Comparison of ENCODE assay signal across 14 cellular contexts in the genomic region with DNA sequence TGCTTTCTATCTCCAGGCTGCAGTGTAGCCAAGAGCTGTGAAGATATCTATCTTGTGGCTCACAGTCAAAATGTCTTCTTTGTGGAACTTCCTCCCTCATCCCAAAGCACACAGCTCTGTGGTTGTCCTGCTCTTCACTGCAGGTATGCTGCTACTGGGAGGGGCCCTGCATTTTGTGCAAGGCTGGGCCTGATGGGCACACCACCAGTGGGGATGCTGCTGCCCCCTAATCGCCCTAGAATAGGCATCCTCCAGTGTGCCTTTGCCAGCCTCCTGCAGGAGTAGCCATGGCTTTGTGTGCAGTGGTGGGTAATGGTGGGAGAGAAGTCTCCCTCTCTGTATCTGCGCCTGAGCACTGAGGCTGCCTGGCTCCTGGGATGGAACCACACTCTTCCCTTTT.
A peak's percentile ranks its signal among the peaks of the same experiment; 100 is the strongest.
DNase-seq lines count a peak whose midpoint lies in the region; ATAC-seq lines count a peak whose summit lies in the region.
"Had no signal": no experiment of that assay in that cellular context is flagged by ENCODE, and none has a peak within 500 bp of the region (broad histone marks: within the 10 kb centered on the region; RNA-seq: fewer than 3 reads in every experiment).

No MANE protein-coding gene starts in this region.

- H3K9me3 Mint-ChIP-seq in immature natural killer cell = peaks cover 0 to 1% (median 0%) of the 10 kb centered on the region in 6 donors
- H3K9me3 Mint-ChIP-seq in stimulated activated naive B cell treated with anti-CD40 and anti-IgM and Interleukin-4, amounts not matched to agents 10 μg/mL and 1 μg/mL and 100 μg/mL, for 72 hours = peaks cover 0 to 3% of the 10 kb centered on the region in 2 donors
- H3K9me3 Mint-ChIP-seq: stimulated activated naive CD8-positive, alpha-beta T cell treated with anti-CD3 and anti-CD28 coated beads, Interleukin-15, Interleukin-2, amounts not matched to agents 100 ng/mL and 50 ng/mL, for 24 hours; T-helper 2 cell treated with Interferon-gamma antibody and Interleukin-4, amounts not matched to agents 5 μg/mL and 100 μg/mL, for 36 hours had no signal

- H3K27me3 Mint-ChIP-seq in immature natural killer cell (ENCODE audit: low read depth in 3 of 3) = peaks cover 2% of the 10 kb centered on the region in 3 donors
- H3K27me3 Mint-ChIP-seq in stimulated activated naive B cell treated with anti-CD40 and anti-IgM and Interleukin-4, amounts not matched to agents 10 μg/mL and 1 μg/mL and 100 μg/mL, for 72 hours = peaks cover 0 to 3% of the 10 kb centered on the region in 2 donors
- H3K27me3 Mint-ChIP-seq: activated naive CD8-positive, alpha-beta T cell; stimulated activated naive CD8-positive, alpha-beta T cell treated with anti-CD3 and anti-CD28 coated beads, Interleukin-15, Interleukin-2, amounts not matched to agents 100 ng/mL and 50 ng/mL, for 24 hours had no signal

- peaks cover 16 to 19% of the 10 kb centered on the region in 2 donors for H3K4me1 Mint-ChIP-seq in immature natural killer cell
- H3K4me1 Mint-ChIP-seq in stimulated activated naive B cell treated with anti-CD40 and anti-IgM and Interleukin-4, amounts not matched to agents 10 μg/mL and 1 μg/mL and 100 μg/mL, for 72 hours = no peaks in the 10 kb centered on the region

- H3K27ac Mint-ChIP-seq in immature natural killer cell = peak overlapping the region in 5 of 6 donors; percentile 43 to 87 (median 74)
- no peak overlapping the region for H3K27ac Mint-ChIP-seq in stimulated activated naive B cell treated with anti-CD40 and anti-IgM and Interleukin-4, amounts not matched to agents 10 μg/mL and 1 μg/mL and 100 μg/mL, for 72 hours
- H3K27ac Mint-ChIP-seq: activated CD8-positive, alpha-beta T cell treated with anti-CD3 and anti-CD28 coated beads for 36 hours; activated naive CD8-positive, alpha-beta T cell; stimulated activated naive CD8-positive, alpha-beta T cell treated with anti-CD3 and anti-CD28 coated beads, Interleukin-15, Interleukin-2, amounts not matched to agents 100 ng/mL and 50 ng/mL, for 24 hours; T-helper 2 cell treated with Interferon-gamma antibody and Interleukin-4, amounts not matched to agents 5 μg/mL and 100 μg/mL, for 36 hours had no signal

- H3K36me3 Mint-ChIP-seq in immature natural killer cell = no peaks in the 10 kb centered on the region
- H3K36me3 Mint-ChIP-seq in stimulated activated naive B cell treated with anti-CD40 and anti-IgM and Interleukin-4, amounts not matched to agents 10 μg/mL and 1 μg/mL and 100 μg/mL, for 72 hours = no peaks in the 10 kb centered on the region
- H3K36me3 Mint-ChIP-seq: activated naive CD8-positive, alpha-beta T cell had no signal

- DNase-seq in D341Med (ENCODE audit: low spot score) (peak; percentile 34), immature natural killer cell (no peak), Ammon's horn (ENCODE audit: low spot score) (no peak)
- DNase-seq in stimulated activated naive B cell treated with anti-CD40 and anti-IgM and Interleukin-4, amounts not matched to agents 10 μg/mL and 1 μg/mL and 100 μg/mL, for 72 hours = no peak
- DNase-seq: cortex of kidney, hypothalamus, NCI-H187 treated with DMSO at 0.1 percent for 48 hours had no signal

- peak overlapping the region in 3 of 5 donors; percentile 36 to 71 (median 38) for H3K4me3 Mint-ChIP-seq in immature natural killer cell
- H3K4me3 Mint-ChIP-seq in stimulated activated naive B cell treated with anti-CD40 and anti-IgM and Interleukin-4, amounts not matched to agents 10 μg/mL and 1 μg/mL and 100 μg/mL, for 72 hours = no peak overlapping the region
- H3K4me3 Mint-ChIP-seq: activated CD8-positive, alpha-beta T cell treated with anti-CD3 and anti-CD28 coated beads for 36 hours; activated naive CD8-positive, alpha-beta T cell; stimulated activated naive CD8-positive, alpha-beta T cell treated with anti-CD3 and anti-CD28 coated beads, Interleukin-15, Interleukin-2, amounts not matched to agents 100 ng/mL and 50 ng/mL, for 24 hours; T-helper 2 cell treated with Interferon-gamma antibody and Interleukin-4, amounts not matched to agents 5 μg/mL and 100 μg/mL, for 36 hours had no signal

- ATAC-seq in HG03432 (IDR thresholded peaks at IDR 0.05; ENCODE audit: unreplicated experiment) = peak; percentile 10
- peak; percentile 10 to 22 for ATAC-seq in stimulated activated naive B cell treated with anti-CD40 and anti-IgM and Interleukin-4, amounts not matched to agents 10 μg/mL and 1 μg/mL and 100 μg/mL, for 72 hours (replicated peaks)
- ATAC-seq in HG03442 (IDR thresholded peaks at IDR 0.05; ENCODE audit: unreplicated experiment) = no peak
- ATAC-seq in HG02884 (IDR thresholded peaks at IDR 0.05; ENCODE audit: unreplicated experiment) = no peak

Comparison
In these comparisons a context has a peak if more than half of its experiments do, and no peak if none do; other contexts are left out.
1. ATAC-seq: peak in HG03432 (single experiment) and stimulated activated naive B cell treated with anti-CD40 and anti-IgM and Interleukin-4, amounts not matched to agents 10 μg/mL and 1 μg/mL and 100 μg/mL, for 72 hours (2 of 2); none in HG03442 (single experiment) and HG02884 (single experiment).
2. H3K4me3 Mint-ChIP-seq: peak in immature natural killer cell (3 of 5); none in stimulated activated naive B cell treated with anti-CD40 and anti-IgM and Interleukin-4, amounts not matched to agents 10 μg/mL and 1 μg/mL and 100 μg/mL, for 72 hours (0 of 2).